1 cellular context compared by ENCODE assay signal in the genomic region with DNA sequence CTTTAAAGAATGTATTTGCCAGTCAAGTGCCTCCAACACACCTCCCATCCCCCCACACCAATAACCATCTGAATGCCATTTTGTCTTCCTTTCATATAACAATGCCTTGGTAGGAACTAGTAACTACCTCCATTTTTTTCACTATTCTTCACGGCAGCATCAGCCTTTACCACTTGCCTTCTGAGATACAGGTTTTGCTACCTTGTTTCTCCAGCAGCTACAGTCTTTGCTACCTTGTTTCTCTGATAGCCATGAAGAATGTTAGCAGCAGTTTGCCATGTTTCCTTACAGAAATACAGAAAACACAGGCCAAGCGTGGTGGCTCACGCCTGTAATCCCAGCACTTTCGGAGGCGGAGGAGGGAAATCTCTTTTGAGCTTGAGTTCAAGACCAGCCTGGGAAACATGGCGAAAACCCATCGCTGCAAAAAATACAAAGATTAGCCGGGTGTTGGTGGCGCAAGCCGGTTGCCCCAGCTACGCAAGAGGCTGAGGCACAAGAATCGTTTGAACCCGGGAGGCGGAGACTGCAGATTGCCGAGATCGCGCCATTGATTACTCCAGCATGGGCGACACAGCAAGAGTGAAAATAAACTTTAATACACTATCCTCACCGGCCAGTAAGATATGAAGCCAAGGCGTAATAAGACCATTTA.
TF ChIP-seq lines count a peak whose summit lies in the region.

No MANE protein-coding gene starts in this region.

TF ChIP-seq in K562, 482 proteins besides CTCF, POLR2A, EP300 and RAD21 (continued from another document and continues in another):
- TF ChIP-seq, protein P1, sequence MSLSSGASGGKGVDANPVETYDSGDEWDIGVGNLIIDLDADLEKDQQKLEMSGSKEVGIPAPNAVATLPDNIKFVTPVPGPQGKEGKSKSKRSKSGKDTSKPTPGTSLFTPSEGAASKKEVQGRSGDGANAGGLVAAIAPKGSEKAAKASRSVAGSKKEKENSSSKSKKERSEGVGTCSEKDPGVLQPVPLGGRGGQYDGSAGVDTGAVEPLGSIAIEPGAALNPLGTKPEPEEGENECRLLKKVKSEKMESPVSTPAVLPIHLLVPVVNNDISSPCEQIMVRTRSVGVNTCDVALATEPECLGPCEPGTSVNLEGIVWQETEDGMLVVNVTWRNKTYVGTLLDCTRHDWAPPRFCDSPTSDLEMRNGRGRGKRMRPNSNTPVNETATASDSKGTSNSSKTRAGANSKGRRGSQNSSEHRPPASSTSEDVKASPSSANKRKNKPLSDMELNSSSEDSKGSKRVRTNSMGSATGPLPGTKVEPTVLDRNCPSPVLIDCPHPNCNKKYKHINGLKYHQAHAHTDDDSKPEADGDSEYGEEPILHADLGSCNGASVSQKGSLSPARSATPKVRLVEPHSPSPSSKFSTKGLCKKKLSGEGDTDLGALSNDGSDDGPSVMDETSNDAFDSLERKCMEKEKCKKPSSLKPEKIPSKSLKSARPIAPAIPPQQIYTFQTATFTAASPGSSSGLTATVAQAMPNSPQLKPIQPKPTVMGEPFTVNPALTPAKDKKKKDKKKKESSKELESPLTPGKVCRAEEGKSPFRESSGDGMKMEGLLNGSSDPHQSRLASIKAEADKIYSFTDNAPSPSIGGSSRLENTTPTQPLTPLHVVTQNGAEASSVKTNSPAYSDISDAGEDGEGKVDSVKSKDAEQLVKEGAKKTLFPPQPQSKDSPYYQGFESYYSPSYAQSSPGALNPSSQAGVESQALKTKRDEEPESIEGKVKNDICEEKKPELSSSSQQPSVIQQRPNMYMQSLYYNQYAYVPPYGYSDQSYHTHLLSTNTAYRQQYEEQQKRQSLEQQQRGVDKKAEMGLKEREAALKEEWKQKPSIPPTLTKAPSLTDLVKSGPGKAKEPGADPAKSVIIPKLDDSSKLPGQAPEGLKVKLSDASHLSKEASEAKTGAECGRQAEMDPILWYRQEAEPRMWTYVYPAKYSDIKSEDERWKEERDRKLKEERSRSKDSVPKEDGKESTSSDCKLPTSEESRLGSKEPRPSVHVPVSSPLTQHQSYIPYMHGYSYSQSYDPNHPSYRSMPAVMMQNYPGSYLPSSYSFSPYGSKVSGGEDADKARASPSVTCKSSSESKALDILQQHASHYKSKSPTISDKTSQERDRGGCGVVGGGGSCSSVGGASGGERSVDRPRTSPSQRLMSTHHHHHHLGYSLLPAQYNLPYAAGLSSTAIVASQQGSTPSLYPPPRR (CRISPR knock-in tag; IDR thresholded peaks at IDR 0.05; ENCODE audit: borderline replicate concordance): no peak
- TF ChIP-seq ZNF699 (CRISPR knock-in tag; IDR thresholded peaks at IDR 0.05; ENCODE audit: insufficient replicate concordance): no peak
- TF ChIP-seq, protein P2, sequence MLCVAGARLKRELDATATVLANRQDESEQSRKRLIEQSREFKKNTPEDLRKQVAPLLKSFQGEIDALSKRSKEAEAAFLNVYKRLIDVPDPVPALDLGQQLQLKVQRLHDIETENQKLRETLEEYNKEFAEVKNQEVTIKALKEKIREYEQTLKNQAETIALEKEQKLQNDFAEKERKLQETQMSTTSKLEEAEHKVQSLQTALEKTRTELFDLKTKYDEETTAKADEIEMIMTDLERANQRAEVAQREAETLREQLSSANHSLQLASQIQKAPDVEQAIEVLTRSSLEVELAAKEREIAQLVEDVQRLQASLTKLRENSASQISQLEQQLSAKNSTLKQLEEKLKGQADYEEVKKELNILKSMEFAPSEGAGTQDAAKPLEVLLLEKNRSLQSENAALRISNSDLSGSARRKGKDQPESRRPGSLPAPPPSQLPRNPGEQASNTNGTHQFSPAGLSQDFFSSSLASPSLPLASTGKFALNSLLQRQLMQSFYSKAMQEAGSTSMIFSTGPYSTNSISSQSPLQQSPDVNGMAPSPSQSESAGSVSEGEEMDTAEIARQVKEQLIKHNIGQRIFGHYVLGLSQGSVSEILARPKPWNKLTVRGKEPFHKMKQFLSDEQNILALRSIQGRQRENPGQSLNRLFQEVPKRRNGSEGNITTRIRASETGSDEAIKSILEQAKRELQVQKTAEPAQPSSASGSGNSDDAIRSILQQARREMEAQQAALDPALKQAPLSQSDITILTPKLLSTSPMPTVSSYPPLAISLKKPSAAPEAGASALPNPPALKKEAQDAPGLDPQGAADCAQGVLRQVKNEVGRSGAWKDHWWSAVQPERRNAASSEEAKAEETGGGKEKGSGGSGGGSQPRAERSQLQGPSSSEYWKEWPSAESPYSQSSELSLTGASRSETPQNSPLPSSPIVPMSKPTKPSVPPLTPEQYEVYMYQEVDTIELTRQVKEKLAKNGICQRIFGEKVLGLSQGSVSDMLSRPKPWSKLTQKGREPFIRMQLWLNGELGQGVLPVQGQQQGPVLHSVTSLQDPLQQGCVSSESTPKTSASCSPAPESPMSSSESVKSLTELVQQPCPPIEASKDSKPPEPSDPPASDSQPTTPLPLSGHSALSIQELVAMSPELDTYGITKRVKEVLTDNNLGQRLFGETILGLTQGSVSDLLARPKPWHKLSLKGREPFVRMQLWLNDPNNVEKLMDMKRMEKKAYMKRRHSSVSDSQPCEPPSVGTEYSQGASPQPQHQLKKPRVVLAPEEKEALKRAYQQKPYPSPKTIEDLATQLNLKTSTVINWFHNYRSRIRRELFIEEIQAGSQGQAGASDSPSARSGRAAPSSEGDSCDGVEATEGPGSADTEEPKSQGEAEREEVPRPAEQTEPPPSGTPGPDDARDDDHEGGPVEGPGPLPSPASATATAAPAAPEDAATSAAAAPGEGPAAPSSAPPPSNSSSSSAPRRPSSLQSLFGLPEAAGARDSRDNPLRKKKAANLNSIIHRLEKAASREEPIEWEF (CRISPR knock-in tag; IDR thresholded peaks at IDR 0.05): peak; percentile 91
- TF ChIP-seq IRF1 (CRISPR knock-in tag; IDR thresholded peaks at IDR 0.05; ENCODE audit: borderline replicate concordance): no peak
- TF ChIP-seq TRIM25 (IDR thresholded peaks at IDR 0.05; ENCODE audit: borderline replicate concordance): no peak
- TF ChIP-seq RBM25 (IDR thresholded peaks at IDR 0.05; ENCODE audit: low read depth, low read length, severe bottlenecking): no peak
- TF ChIP-seq ZNF696 (CRISPR knock-in tag; conservative IDR thresholded peaks at IDR 0.05): no peak
- TF ChIP-seq ATF7 (IDR thresholded peaks at IDR 0.05): no peak
- peak in 1 of 2 experiments; percentile 51; a peak in 2 of 4 replicates for TF ChIP-seq CSDE1 (IDR thresholded peaks at IDR 0.05)
- no peak for TF ChIP-seq FOXK2 (conservative IDR thresholded peaks at IDR 0.05 in 1 of 2, IDR thresholded peaks at IDR 0.05 in 1 of 2; ENCODE audit: low read depth in 2 of 2)
- TF ChIP-seq HMGN3 (IDR thresholded peaks at IDR 0.05; ENCODE audit: borderline replicate concordance, extremely low read depth, insufficient read length, low read depth, low read length): no peak
- no peak for TF ChIP-seq MCM7 (IDR thresholded peaks at IDR 0.05)
- TF ChIP-seq ZFP91 (CRISPR knock-in tag; IDR thresholded peaks at IDR 0.05): no peak; the same call in 1 of the 2 replicates
- TF ChIP-seq ATF4 (CRISPR knock-in tag; IDR thresholded peaks at IDR 0.05): peak; percentile 27; the same call in 1 of the 2 replicates
- TF ChIP-seq MEF2A (IDR thresholded peaks at IDR 0.05; ENCODE audit: control insufficient read depth, low read depth, low read length): no peak
- peak in 1 of 2 experiments; percentile 39; a peak in 1 of 4 replicates for TF ChIP-seq KDM1A (IDR thresholded peaks at IDR 0.05)
- TF ChIP-seq ZC3H4 (CRISPR knock-in tag; IDR thresholded peaks at IDR 0.05; ENCODE audit: borderline replicate concordance): no peak
- TF ChIP-seq, protein P3, sequence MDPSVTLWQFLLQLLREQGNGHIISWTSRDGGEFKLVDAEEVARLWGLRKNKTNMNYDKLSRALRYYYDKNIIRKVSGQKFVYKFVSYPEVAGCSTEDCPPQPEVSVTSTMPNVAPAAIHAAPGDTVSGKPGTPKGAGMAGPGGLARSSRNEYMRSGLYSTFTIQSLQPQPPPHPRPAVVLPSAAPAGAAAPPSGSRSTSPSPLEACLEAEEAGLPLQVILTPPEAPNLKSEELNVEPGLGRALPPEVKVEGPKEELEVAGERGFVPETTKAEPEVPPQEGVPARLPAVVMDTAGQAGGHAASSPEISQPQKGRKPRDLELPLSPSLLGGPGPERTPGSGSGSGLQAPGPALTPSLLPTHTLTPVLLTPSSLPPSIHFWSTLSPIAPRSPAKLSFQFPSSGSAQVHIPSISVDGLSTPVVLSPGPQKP (CRISPR knock-in tag; IDR thresholded peaks at IDR 0.05): no peak
- TF ChIP-seq ZNF695 (CRISPR knock-in tag; IDR thresholded peaks at IDR 0.05): no peak
- no peak for TF ChIP-seq E4F1 (CRISPR knock-in tag; IDR thresholded peaks at IDR 0.05; ENCODE audit: borderline replicate concordance)
- 0 out of 2 replicates have a peak, but pooled peaks have one; percentile 10 for TF ChIP-seq SIN3B (IDR thresholded peaks at IDR 0.05; ENCODE audit: low read depth)
- TF ChIP-seq ZBED1 (IDR thresholded peaks at IDR 0.05): no peak; the same call in 1 of the 2 replicates
- no peak for TF ChIP-seq MTA2 (IDR thresholded peaks at IDR 0.05; ENCODE audit: low read depth)
- TF ChIP-seq GMEB1 (CRISPR knock-in tag; IDR thresholded peaks at IDR 0.05): no peak
- no peak for TF ChIP-seq RFX5 (IDR thresholded peaks at IDR 0.05; ENCODE audit: low read depth, low read length)
- no peak for TF ChIP-seq HDAC3 (IDR thresholded peaks at IDR 0.05; ENCODE audit: borderline replicate concordance, partially characterized antibody)
- no peak for TF ChIP-seq PTRF (tag; IDR thresholded peaks at IDR 0.05)
- TF ChIP-seq THAP7 (CRISPR knock-in tag; IDR thresholded peaks at IDR 0.05): peak; percentile 8; the same call in 1 of the 2 replicates
- no peak for TF ChIP-seq RHOXF2B (CRISPR knock-in tag; conservative IDR thresholded peaks at IDR 0.05)
- no peak for TF ChIP-seq SMARCE1 (IDR thresholded peaks at IDR 0.05)
